In the genomic region with DNA sequence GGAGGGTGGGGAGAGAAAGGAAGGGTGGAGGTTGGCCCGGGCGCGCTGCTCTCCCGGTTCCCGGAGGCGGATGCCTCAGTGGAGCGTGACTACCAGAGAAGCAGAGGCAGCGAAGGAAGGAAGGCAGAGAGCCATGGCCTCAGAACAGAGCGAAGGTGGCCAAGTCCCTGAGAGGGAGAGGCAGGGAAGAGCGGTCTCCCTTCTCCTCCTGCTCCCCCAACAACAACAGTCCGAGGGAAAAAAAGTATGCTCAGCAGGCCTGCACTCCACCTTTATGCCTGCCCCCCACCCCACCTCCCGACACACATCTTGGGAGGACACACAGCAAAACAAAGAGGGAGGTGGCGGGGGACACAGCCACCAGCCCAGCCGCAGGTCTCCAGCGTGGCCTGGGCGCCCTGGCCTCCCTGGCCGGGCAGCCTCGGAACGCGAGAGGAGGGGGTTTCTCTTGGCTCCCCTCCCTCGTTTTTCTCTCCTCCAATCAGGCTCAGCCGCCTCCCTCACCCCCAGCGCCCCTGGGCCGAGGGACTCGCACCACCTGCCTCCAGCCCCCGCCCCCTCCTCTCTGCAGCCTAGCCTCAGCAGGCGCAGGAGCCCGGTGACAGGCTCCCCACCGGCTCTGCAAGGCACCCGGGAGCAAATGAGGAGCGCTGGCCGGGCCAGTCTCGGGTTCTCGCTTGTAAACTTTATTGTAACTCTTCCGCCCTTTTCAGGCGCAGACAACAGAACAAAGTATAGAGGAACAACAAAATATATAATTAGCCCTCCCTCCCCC, we compare ENCODE assay signal across 9 cellular contexts. TPM values are rescaled to one million over a fixed set of nuclear protein-coding genes. Genes with fewer than 3 reads are reported as not detected.
DNase-seq lines count a peak whose midpoint lies in the region; ATAC-seq, FAIRE-seq and TF ChIP-seq lines count a peak whose summit lies in the region.
"Had no signal": no experiment of that assay in that cellular context is flagged by ENCODE, and none has a peak within 500 bp of the region (broad histone marks: within the 10 kb centered on the region; RNA-seq: fewer than 3 reads in every experiment).

No MANE protein-coding gene starts in this region.

- TF ChIP-seq POLR2A in A549 (IDR thresholded peaks at IDR 0.05; ENCODE audit: low read length), result peak; percentile 72
- peak; percentile 38; the same call in 1 of the 2 replicates for TF ChIP-seq POLR2A in H54 (IDR thresholded peaks at IDR 0.05; ENCODE audit: low read depth, low read length)
- TF ChIP-seq POLR2A in prostate gland (IDR thresholded peaks at IDR 0.05), result no peak

- H3K27me3 ChIP-seq in SJCRH30, result peaks cover 8% of the 10 kb centered on the region; the same call in 1 of the 2 replicates
- H3K27me3 ChIP-seq in prostate gland (replicated peaks; ENCODE audit: insufficient read depth), result peaks cover 53% of the 10 kb centered on the region

- no peak for TF ChIP-seq EP300 in A549 (IDR thresholded peaks at IDR 0.05)

- POLR2A ChIA-PET in A549 (lab: Yijun Ruan, JAX), result no interaction called here

- no peaks in the 10 kb centered on the region for H3K9me3 ChIP-seq in A549
- H3K9me3 ChIP-seq in SJCRH30 (replicated peaks), result no peaks in the 10 kb centered on the region
- H3K9me3 ChIP-seq in prostate gland, result no peaks in the 10 kb centered on the region

- H3K4me1 ChIP-seq in A549 (peaks cover 13% of the 10 kb centered on the region), SJCRH30 (no peaks in the 10 kb centered on the region; the same call in 1 of the 2 replicates), prostate gland (replicated peaks) (peaks cover 3% of the 10 kb centered on the region)

- intact Hi-C loops in prostate gland (cut with DNase I), result no loop called here

- no peak for TF ChIP-seq CTCF in A549 (IDR thresholded peaks at IDR 0.05)
- TF ChIP-seq CTCF in prostate gland (IDR thresholded peaks at IDR 0.05), result no peak

- no peak for TF ChIP-seq RAD21 in A549 (conservative IDR thresholded peaks at IDR 0.05 in 1 of 2, IDR thresholded peaks at IDR 0.05 in 1 of 2)

- peak; percentile 32 to 53; a peak in 5 of 6 replicates for ATAC-seq in A549
- ATAC-seq in GM21423 (IDR thresholded peaks at IDR 0.05; ENCODE audit: unreplicated experiment), result no peak
- no peak for ATAC-seq in GM19328 (IDR thresholded peaks at IDR 0.05; ENCODE audit: unreplicated experiment)

- peak overlapping the region; percentile 93 to 99 for H3K27ac ChIP-seq in A549
- no peak overlapping the region for H3K27ac ChIP-seq in SJCRH30
- H3K27ac ChIP-seq in prostate gland, result peak overlapping the region in 1 of 2 donors; percentile 13

- WGBS in A549 (ENCODE audit: missing lambda C conversion rate), result 2% methylated on average over 30 of the region's 36 CpGs
- 8% methylated on average over 36 of the region's 36 CpGs for WGBS in prostate gland

- CTCF ChIA-PET in A549 (lab: Yijun Ruan, JAX), result interaction anchor here (1.2 to 3.0 kb wide), 5 partner anchors 11 to 586 kb away, joined by 4 to 17 read pairs (median 6); partner anchors contain the start of gene HOXB9

- FAIRE-seq in A549 (lab: Jason Lieb, UNC) (no peak), H54 (lab: Jason Lieb, UNC) (no peak)
- FAIRE-seq: bronchial epithelial cell had no signal

- no peaks in the 10 kb centered on the region for H3K36me3 ChIP-seq in SJCRH30
- H3K36me3 ChIP-seq in prostate gland, result no peaks in the 10 kb centered on the region

- peak overlapping the region; percentile 74 for H3K4me3 ChIP-seq in A549
- peak overlapping the region; percentile 84 for H3K4me3 ChIP-seq in SJCRH30
- peak overlapping the region in 1 of 2 donors; percentile 9 for H3K4me3 ChIP-seq in prostate gland

- peak overlapping the region; percentile 98 for H3K4me2 ChIP-seq in A549

- peak; percentile 70 to 71 for DNase-seq in A549 (ENCODE audit: low read depth in 1 of 2, low spot score in 1 of 2)
- no peak for DNase-seq in H54 (ENCODE audit: insufficient read length, low spot score)
- peak; percentile 70 to 73 for DNase-seq in SJCRH30
- peak; percentile 78 for DNase-seq in kidney tubule cell (ENCODE audit: low spot score)
- DNase-seq in prostate gland (ENCODE audit: low spot score), result no peak
- DNase-seq in NCI-H187 treated with DMSO at 0.1 percent for 48 hours (lab: John Stamatoyannopoulos, UW), result no peak

TF ChIP-seq in A549, 52 proteins besides CTCF, POLR2A, EP300 and RAD21 (continues in another document):
- TF ChIP-seq, protein P1, sequence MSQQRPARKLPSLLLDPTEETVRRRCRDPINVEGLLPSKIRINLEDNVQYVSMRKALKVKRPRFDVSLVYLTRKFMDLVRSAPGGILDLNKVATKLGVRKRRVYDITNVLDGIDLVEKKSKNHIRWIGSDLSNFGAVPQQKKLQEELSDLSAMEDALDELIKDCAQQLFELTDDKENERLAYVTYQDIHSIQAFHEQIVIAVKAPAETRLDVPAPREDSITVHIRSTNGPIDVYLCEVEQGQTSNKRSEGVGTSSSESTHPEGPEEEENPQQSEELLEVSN (IDR thresholded peaks at IDR 0.05; ENCODE audit: borderline replicate concordance, low read depth), result peak; percentile 25; the same call in 1 of the 2 replicates
- TF ChIP-seq CBX8 (IDR thresholded peaks at IDR 0.05) (no peak), JUNB (IDR thresholded peaks at IDR 0.05) (no peak), CBX2 (IDR thresholded peaks at IDR 0.05; ENCODE audit: borderline replicate concordance, low read depth) (no peak), ESRRA (IDR thresholded peaks at IDR 0.05; ENCODE audit: borderline replicate concordance, low read length) (no peak), GATA3 (IDR thresholded peaks at IDR 0.05; ENCODE audit: borderline replicate concordance) (peak; percentile 49), EHF (CRISPR knock-in tag; IDR thresholded peaks at IDR 0.05) (no peak)
- TF ChIP-seq, protein P2, sequence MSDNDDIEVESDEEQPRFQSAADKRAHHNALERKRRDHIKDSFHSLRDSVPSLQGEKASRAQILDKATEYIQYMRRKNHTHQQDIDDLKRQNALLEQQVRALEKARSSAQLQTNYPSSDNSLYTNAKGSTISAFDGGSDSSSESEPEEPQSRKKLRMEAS (IDR thresholded peaks at IDR 0.05), result peak; percentile 71
- TF ChIP-seq, protein P3, sequence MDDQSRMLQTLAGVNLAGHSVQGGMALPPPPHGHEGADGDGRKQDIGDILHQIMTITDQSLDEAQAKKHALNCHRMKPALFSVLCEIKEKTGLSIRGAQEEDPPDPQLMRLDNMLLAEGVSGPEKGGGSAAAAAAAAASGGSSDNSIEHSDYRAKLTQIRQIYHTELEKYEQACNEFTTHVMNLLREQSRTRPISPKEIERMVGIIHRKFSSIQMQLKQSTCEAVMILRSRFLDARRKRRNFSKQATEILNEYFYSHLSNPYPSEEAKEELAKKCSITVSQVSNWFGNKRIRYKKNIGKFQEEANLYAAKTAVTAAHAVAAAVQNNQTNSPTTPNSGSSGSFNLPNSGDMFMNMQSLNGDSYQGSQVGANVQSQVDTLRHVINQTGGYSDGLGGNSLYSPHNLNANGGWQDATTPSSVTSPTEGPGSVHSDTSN (IDR thresholded peaks at IDR 0.05), result peak; percentile 59; the same call in 1 of the 2 replicates

RNA-seq across cellular contexts. Expression of gene HOXB7, which starts 1.1 kb away (rescaled TPM):
- polyA plus RNA-seq in A549 (2011; rRNA removed) (15.4 and 22.3 TPM in 2 replicates), A549 (2017; fragmentation: RNase III; extraction: RNeasy Plus Mini Kit Qiagen cat#74134 plus additional on column Dnase treatment) (27.4 to 32.3 TPM (median 27.4 TPM) in 3 replicates)
- polyA plus RNA-seq in A549 (2012; cell fraction: cytosol; rRNA removed), result 16.9 TPM in 2 replicates
- polyA plus RNA-seq in A549 (2012; cell fraction: nucleus; rRNA removed), result 9.0 and 12.5 TPM in 2 replicates
- polyA minus RNA-seq in A549 (2011; rRNA and poly(A)+ RNA removed), result 6.5 and 6.6 TPM in 2 replicates
- 18.8 and 23.1 TPM in 2 replicates for total RNA-seq in SJCRH30 (2014; rRNA removed; shearing (Covaris generic))
- total RNA-seq in prostate gland, result 1 to 10 TPM in 1 of 2 donors, under 1 TPM in 1; 0.73 to 3.4 TPM
- total RNA-seq: bronchial epithelial cell had no signal

RNA-seq across cellular contexts. Expression of gene HOXB8, which starts 3.2 kb away (rescaled TPM):
- polyA plus RNA-seq in A549 (2011; rRNA removed), result 8.9 and 11.1 TPM in 2 replicates
- polyA plus RNA-seq in A549 (2012; cell fraction: cytosol; rRNA removed), result 12.3 and 15.2 TPM in 2 replicates
- polyA plus RNA-seq in A549 (2012; cell fraction: nucleus; rRNA removed), result 12.8 and 13.1 TPM in 2 replicates
- polyA plus RNA-seq in A549 (2017; fragmentation: RNase III; extraction: RNeasy Plus Mini Kit Qiagen cat#74134 plus additional on column Dnase treatment), result 4.6 to 5.8 TPM (median 4.7 TPM) in 3 replicates
- 4.1 and 5.1 TPM in 2 replicates for polyA minus RNA-seq in A549 (2011; rRNA and poly(A)+ RNA removed)
- total RNA-seq in SJCRH30 (2014; rRNA removed; shearing (Covaris generic)), result 0.13 and 0.38 TPM in 2 replicates
- total RNA-seq in prostate gland, result under 1 TPM; 0.09 to 0.97 TPM
- total RNA-seq: bronchial epithelial cell had no signal

RNA-seq across cellular contexts. Expression of gene HOXB6, which starts 7.1 kb away (rescaled TPM):
- polyA plus RNA-seq in A549 (2011; rRNA removed) (9.4 and 10.2 TPM in 2 replicates), A549 (2017; fragmentation: RNase III; extraction: RNeasy Plus Mini Kit Qiagen cat#74134 plus additional on column Dnase treatment) (12.3 to 14.9 TPM (median 14.7 TPM) in 3 replicates)
- 8.7 and 9.0 TPM in 2 replicates for polyA plus RNA-seq in A549 (2012; cell fraction: cytosol; rRNA removed)
- polyA plus RNA-seq in A549 (2012; cell fraction: nucleus; rRNA removed), result 48.0 and 49.7 TPM in 2 replicates
- polyA minus RNA-seq in A549 (2011; rRNA and poly(A)+ RNA removed), result 4.4 and 4.9 TPM in 2 replicates
- total RNA-seq in SJCRH30 (2014; rRNA removed; shearing (Covaris generic)), result 6.2 and 7.5 TPM in 2 replicates
- under 1 TPM; 0.27 to 0.40 TPM for total RNA-seq in prostate gland
- total RNA-seq: bronchial epithelial cell had no signal

RNA-seq across cellular contexts. Expression of gene HOXB9, which starts 14.3 kb away (rescaled TPM):
- polyA plus RNA-seq in A549 (2011; rRNA removed), result 22.0 and 24.6 TPM in 2 replicates
- polyA plus RNA-seq in A549 (2012; cell fraction: cytosol; rRNA removed), result 10.3 and 12.9 TPM in 2 replicates
- polyA plus RNA-seq in A549 (2012; cell fraction: nucleus; rRNA removed), result 11.1 and 12.9 TPM in 2 replicates
- 5.6 to 7.3 TPM (median 6.2 TPM) in 3 replicates for polyA plus RNA-seq in A549 (2017; fragmentation: RNase III; extraction: RNeasy Plus Mini Kit Qiagen cat#74134 plus additional on column Dnase treatment)
- 10.4 and 12.1 TPM in 2 replicates for polyA minus RNA-seq in A549 (2011; rRNA and poly(A)+ RNA removed)
- 2.5 and 4.0 TPM in 2 replicates for total RNA-seq in SJCRH30 (2014; rRNA removed; shearing (Covaris generic))
- total RNA-seq in prostate gland, result under 1 TPM; 0.09 to 0.68 TPM
- total RNA-seq: bronchial epithelial cell had no signal

RNA-seq across cellular contexts. Expression of gene HOXB5, which starts 18.3 kb away (rescaled TPM):
- polyA plus RNA-seq in A549 (2011; rRNA removed) (2.5 and 2.7 TPM in 2 replicates), A549 (2017; fragmentation: RNase III; extraction: RNeasy Plus Mini Kit Qiagen cat#74134 plus additional on column Dnase treatment) (2.1 to 3.0 TPM (median 2.4 TPM) in 3 replicates)
- 1.9 and 2.5 TPM in 2 replicates for polyA plus RNA-seq in A549 (2012; cell fraction: cytosol; rRNA removed)
- 21.9 and 24.5 TPM in 2 replicates for polyA plus RNA-seq in A549 (2012; cell fraction: nucleus; rRNA removed)
- 0.39 and 0.74 TPM in 2 replicates for polyA minus RNA-seq in A549 (2011; rRNA and poly(A)+ RNA removed)
- total RNA-seq in SJCRH30 (2014; rRNA removed; shearing (Covaris generic)), result 0.51 and 0.61 TPM in 2 replicates
- total RNA-seq in prostate gland, result 1 to 10 TPM in 1 of 2 donors, under 1 TPM in 1; 0.36 to 1.1 TPM
- total RNA-seq: bronchial epithelial cell had no signal

Comparison
In these comparisons a context has a peak if more than half of its experiments do, and no peak if none do; other contexts are left out.
1. ATAC-seq: peak in A549 (2 of 2); none in GM21423 (single experiment) and GM19328 (single experiment).
2. DNase-seq: peak in A549 (2 of 2), SJCRH30 (2 of 2) and kidney tubule cell (single experiment); none in H54 (single experiment), prostate gland (single experiment) and NCI-H187 treated with DMSO at 0.1 percent for 48 hours (single experiment).